24 cellular contexts compared by ENCODE assay signal in genomic region chr2:231159306-231159705, GRCh38. TPM values are rescaled to one million over a fixed set of nuclear protein-coding genes. Genes with fewer than 3 reads are reported as not detected.
DNase-seq lines count a peak whose midpoint lies in the region; ATAC-seq and TF ChIP-seq lines count a peak whose summit lies in the region.
"Had no signal": no experiment of that assay in that cellular context is flagged by ENCODE, and none has a peak within 500 bp of the region (broad histone marks: within the 10 kb centered on the region; RNA-seq: fewer than 3 reads in every experiment).

No MANE protein-coding gene starts in this region.

- no peaks in the 10 kb centered on the region for H3K27me3 Mint-ChIP-seq in activated CD4-positive, alpha-beta T cell treated with anti-CD3 and anti-CD28 coated beads, Interleukin-2, amount 10 ng/mL, durations not matched to agents 7 days and 5 days
- no peaks in the 10 kb centered on the region for H3K27me3 Mint-ChIP-seq in activated CD4-positive, alpha-beta T cell treated with anti-CD3 and anti-CD28 coated beads for 36 hours

- POLR2A ChIA-PET in activated CD4-positive, alpha-beta T cell treated with anti-CD3 and anti-CD28 coated beads, Interleukin-2, amount 10 ng/mL, durations not matched to agents 7 days and 5 days (lab: Charles Lee): interaction anchor here (0.6 kb wide), 1 partner anchor 15 kb away, joined by 3 read pairs; no protein-coding TSS in a partner anchor
- POLR2A ChIA-PET in activated CD4-positive, alpha-beta T cell treated with anti-CD3 and anti-CD28 coated beads for 36 hours (lab: Charles Lee): no interaction called here

- H3K4me1 ChIP-seq in adipocyte (ENCODE audit: control insufficient read depth, insufficient read depth, low read length): peaks cover 49% of the 10 kb centered on the region
- H3K4me1 ChIP-seq in tibial artery: peaks cover 0 to 52% (median 14%) of the 10 kb centered on the region in 4 donors
- H3K4me1 ChIP-seq: BE2C, neural progenitor cell had no signal

- peak overlapping the region; percentile 1 for H3K9ac ChIP-seq in adipocyte (ENCODE audit: low read length)
- H3K9ac ChIP-seq: neural progenitor cell had no signal

- peak overlapping the region; percentile 62 to 79 for H3K27ac ChIP-seq in tibial artery
- H3K27ac ChIP-seq: heart left ventricle, neural progenitor cell, SJCRH30 had no signal

- no peak for ATAC-seq in activated CD4-positive, alpha-beta T cell treated with anti-CD3 and anti-CD28 coated beads for 36 hours
- ATAC-seq in HG03469 (IDR thresholded peaks at IDR 0.05; ENCODE audit: unreplicated experiment) (no peak), GM19455 (IDR thresholded peaks at IDR 0.05; ENCODE audit: unreplicated experiment) (no peak)
- ATAC-seq: heart left ventricle, mucosa of descending colon had no signal

- H3K4me3 ChIP-seq in adipocyte (ENCODE audit: low read length) (no peak overlapping the region), fibroblast of the aortic adventitia (ENCODE audit: low read depth, low read length) (no peak overlapping the region), tibial artery (no peak overlapping the region)
- H3K4me3 ChIP-seq: heart left ventricle, mucosa of descending colon, neural progenitor cell, SJCRH30 had no signal

- no peaks in the 10 kb centered on the region for H3K9me3 ChIP-seq in adipocyte (ENCODE audit: control insufficient read depth, low read length)
- no peaks in the 10 kb centered on the region for H3K9me3 ChIP-seq in tibial artery
- H3K9me3 ChIP-seq: BE2C, heart left ventricle, mucosa of descending colon, SJCRH30 had no signal

- no peaks in the 10 kb centered on the region for H3K9me3 Mint-ChIP-seq in activated CD4-positive, alpha-beta T cell treated with anti-CD3 and anti-CD28 coated beads, Interleukin-2, amount 10 ng/mL, durations not matched to agents 7 days and 5 days
- no peaks in the 10 kb centered on the region for H3K9me3 Mint-ChIP-seq in activated CD4-positive, alpha-beta T cell treated with anti-CD3 and anti-CD28 coated beads for 36 hours (ENCODE audit: low read depth)
- H3K9me3 Mint-ChIP-seq: immature natural killer cell, neural progenitor cell had no signal

- H3K27ac Mint-ChIP-seq in activated CD4-positive, alpha-beta T cell treated with anti-CD3 and anti-CD28 coated beads, Interleukin-2, amount 10 ng/mL, durations not matched to agents 7 days and 5 days: peak overlapping the region; percentile 31
- H3K27ac Mint-ChIP-seq in activated CD4-positive, alpha-beta T cell treated with anti-CD3 and anti-CD28 coated beads for 36 hours: no peak overlapping the region
- H3K27ac Mint-ChIP-seq: immature natural killer cell, neural progenitor cell had no signal

- H3K36me3 Mint-ChIP-seq in activated CD4-positive, alpha-beta T cell treated with anti-CD3 and anti-CD28 coated beads, Interleukin-2, amount 10 ng/mL, durations not matched to agents 7 days and 5 days (ENCODE audit: low read depth): peaks cover 17% of the 10 kb centered on the region
- H3K36me3 Mint-ChIP-seq in activated CD4-positive, alpha-beta T cell treated with anti-CD3 and anti-CD28 coated beads for 36 hours (ENCODE audit: low read depth): peaks cover 28% of the 10 kb centered on the region

- CTCF ChIA-PET in activated CD4-positive, alpha-beta T cell treated with anti-CD3 and anti-CD28 coated beads, Interleukin-2, amount 10 ng/mL, durations not matched to agents 7 days and 5 days (lab: Charles Lee): interaction anchor here (2.0 kb wide), 1 partner anchor 8 kb away, joined by 5 read pairs; no protein-coding TSS in a partner anchor
- CTCF ChIA-PET in activated CD4-positive, alpha-beta T cell treated with anti-CD3 and anti-CD28 coated beads for 36 hours (lab: Charles Lee): interaction anchor here (1.0 kb wide), 2 partner anchors 11 to 55 kb away, joined by 3 read pairs; no protein-coding TSS in a partner anchor

- TF ChIP-seq CTCF in fibroblast of the aortic adventitia (IDR thresholded peaks at IDR 0.05; ENCODE audit: insufficient read depth, low read length): no peak
- TF ChIP-seq CTCF in tibial artery (IDR thresholded peaks at IDR 0.05): no peak

- H3K36me3 ChIP-seq in adipocyte (ENCODE audit: control insufficient read depth, insufficient read depth, low read length, severe bottlenecking): peaks cover 51% of the 10 kb centered on the region
- H3K36me3 ChIP-seq in tibial artery: peaks cover 7 to 12% (median 8%) of the 10 kb centered on the region in 3 donors

- H3K27me3 ChIP-seq in adipocyte (replicated peaks; ENCODE audit: control insufficient read depth, insufficient read depth, low read length): no peaks in the 10 kb centered on the region
- no peaks in the 10 kb centered on the region for H3K27me3 ChIP-seq in tibial artery
- H3K27me3 ChIP-seq: BE2C, heart left ventricle, neural progenitor cell, SJCRH30 had no signal

- no peak for DNase-seq in activated CD4-positive, alpha-beta T cell treated with anti-CD3 and anti-CD28 coated beads, Interleukin-2, amount 10 ng/mL, durations not matched to agents 7 days and 5 days
- no peak for DNase-seq in activated CD4-positive, alpha-beta T cell treated with anti-CD3 and anti-CD28 coated beads for 36 hours
- DNase-seq in adipocyte (ENCODE audit: low read depth) (peak; percentile 30), fibroblast of the aortic adventitia (ENCODE audit: low read depth) (peak; percentile 29), tibial artery (no peak), COR-L47 (lab: John Stamatoyannopoulos, UW) (no peak)
- DNase-seq: 8988T; activated CD4-positive, alpha-beta T cell treated with anti-CD3 and anti-CD28 coated beads, Interleukin-2, amount 50 U/mL, for 4 hours; activated CD8-positive, alpha-beta memory T cell treated with anti-CD3 and anti-CD28 coated beads, Interleukin-2, amount 50 U/mL, for 48 hours; activated gamma-delta T cell treated with Interleukin-2 at 50 U/mL for 16 hours; aorta; BE2C; heart left ventricle; immature natural killer cell; MM.1S; mucosa of descending colon; NCI-H1694; SJCRH30; small intestine; stimulated activated CD4-positive, alpha-beta T cell treated with anti-CD3 and anti-CD28 coated beads, Interleukin-4, amount 100 ng/mL, for 1 hour; T-helper 2 cell had no signal

- intact Hi-C loops in activated CD4-positive, alpha-beta T cell treated with anti-CD3 and anti-CD28 coated beads for 36 hours (cut with DNase I, micrococcal nuclease): no loop called here
- intact Hi-C loops in tibial artery (cut with DNase I; ENCODE audit: low total_unique reads): no loop called here

- peaks cover 16% of the 10 kb centered on the region for H3K4me1 Mint-ChIP-seq in activated CD4-positive, alpha-beta T cell treated with anti-CD3 and anti-CD28 coated beads, Interleukin-2, amount 10 ng/mL, durations not matched to agents 7 days and 5 days
- peaks cover 14% of the 10 kb centered on the region for H3K4me1 Mint-ChIP-seq in activated CD4-positive, alpha-beta T cell treated with anti-CD3 and anti-CD28 coated beads for 36 hours
- H3K4me1 Mint-ChIP-seq: neural progenitor cell had no signal

- H3K4me3 Mint-ChIP-seq in activated CD4-positive, alpha-beta T cell treated with anti-CD3 and anti-CD28 coated beads, Interleukin-2, amount 10 ng/mL, durations not matched to agents 7 days and 5 days: no peak overlapping the region
- no peak overlapping the region for H3K4me3 Mint-ChIP-seq in activated CD4-positive, alpha-beta T cell treated with anti-CD3 and anti-CD28 coated beads for 36 hours
- H3K4me3 Mint-ChIP-seq: immature natural killer cell, neural progenitor cell had no signal

RNA-seq across cellular contexts. Expression of gene HTR2B, which starts 34.5 kb away (rescaled TPM):
- 1 to 10 TPM; 2.1 to 2.2 TPM for total RNA-seq in activated CD4-positive, alpha-beta T cell treated with anti-CD3 and anti-CD28 coated beads, Interleukin-2, amount 10 ng/mL, durations not matched to agents 7 days and 5 days
- total RNA-seq in activated CD4-positive, alpha-beta T cell treated with anti-CD3 and anti-CD28 coated beads for 36 hours: under 1 TPM; 0.11 TPM
- total RNA-seq in fibroblast of the aortic adventitia (ENCODE audit: low replicate concordance): 17.4 and 33.0 TPM in 2 replicates

RNA-seq across cellular contexts. Expression of gene ARMC9, which starts 39.1 kb away (rescaled TPM):
- under 1 TPM; 0.45 to 0.58 TPM for total RNA-seq in activated CD4-positive, alpha-beta T cell treated with anti-CD3 and anti-CD28 coated beads, Interleukin-2, amount 10 ng/mL, durations not matched to agents 7 days and 5 days
- 1 to 10 TPM; 2.3 to 2.5 TPM for total RNA-seq in activated CD4-positive, alpha-beta T cell treated with anti-CD3 and anti-CD28 coated beads for 36 hours
- 94.4 and 97.4 TPM in 2 replicates for total RNA-seq in fibroblast of the aortic adventitia (ENCODE audit: low replicate concordance)

Comparison
In these comparisons a context has a peak if more than half of its experiments do, and no peak if none do; other contexts are left out.
1. DNase-seq: peak in adipocyte (single experiment) and fibroblast of the aortic adventitia (single experiment); none in activated CD4-positive, alpha-beta T cell treated with anti-CD3 and anti-CD28 coated beads, Interleukin-2, amount 10 ng/mL, durations not matched to agents 7 days and 5 days (single experiment), activated CD4-positive, alpha-beta T cell treated with anti-CD3 and anti-CD28 coated beads for 36 hours (single experiment), tibial artery (0 of 2) and COR-L47 (single experiment).
2. RNA of gene ARMC9, which starts 39.1 kb away (total RNA-seq): 94.4 to 97.4 TPM in fibroblast of the aortic adventitia; 2.3 to 2.5 TPM in activated CD4-positive, alpha-beta T cell treated with anti-CD3 and anti-CD28 coated beads for 36 hours and 0.45 to 0.58 TPM in activated CD4-positive, alpha-beta T cell treated with anti-CD3 and anti-CD28 coated beads, Interleukin-2, amount 10 ng/mL, durations not matched to agents 7 days and 5 days; every median in the first group is over 10 times any median in the second.